ENCODE assay signal across 11 cellular contexts in the genomic region with DNA sequence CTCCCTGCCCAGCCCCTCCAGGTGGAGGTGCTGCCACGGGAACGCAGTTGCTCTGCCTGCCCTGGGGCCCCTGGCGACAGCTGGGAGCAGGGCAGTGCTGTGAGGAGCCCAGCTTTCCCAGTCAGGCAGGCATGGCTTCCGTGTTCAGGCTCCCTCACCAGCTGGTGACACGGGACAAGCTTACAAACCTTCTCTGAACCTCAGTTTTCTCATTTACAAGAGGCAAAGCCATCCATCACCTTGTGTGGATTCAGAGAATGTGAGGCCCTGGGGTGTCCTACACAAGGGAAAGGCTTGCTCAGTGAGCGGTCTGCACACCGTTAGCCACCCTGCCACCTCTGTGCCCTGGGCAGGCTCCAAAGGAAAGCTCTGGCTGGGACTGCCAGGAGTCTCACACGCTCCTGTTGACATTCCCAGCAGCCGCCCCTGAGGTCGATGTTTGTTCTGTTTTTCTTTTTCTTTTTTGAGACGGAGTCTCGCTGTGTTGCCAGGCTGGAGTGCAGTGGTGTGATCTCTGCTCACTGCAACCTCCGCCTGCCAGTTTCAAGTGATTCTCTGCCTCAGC. TPM values are rescaled to one million over a fixed set of nuclear protein-coding genes. Genes with fewer than 3 reads are reported as not detected.
A peak's percentile ranks its signal among the peaks of the same experiment; 100 is the strongest.
DNase-seq lines count a peak whose midpoint lies in the region; ATAC-seq and TF ChIP-seq lines count a peak whose summit lies in the region.
"Had no signal": no experiment of that assay in that cellular context is flagged by ENCODE, and none has a peak within 500 bp of the region (broad histone marks: within the 10 kb centered on the region; RNA-seq: fewer than 3 reads in every experiment).

No MANE protein-coding gene starts in this region.

- H3K4me2 ChIP-seq in BLaER1 = no peak overlapping the region

- H3K27me3 ChIP-seq in BLaER1 = no peaks in the 10 kb centered on the region
- H3K27me3 ChIP-seq in H7 (ENCODE audit: control insufficient read depth, insufficient read depth, low read length) = no peaks in the 10 kb centered on the region
- H3K27me3 ChIP-seq: SJSA1 had no signal

- H3K9ac ChIP-seq in BLaER1 = no peak overlapping the region

- TF ChIP-seq CTCF in osteocyte (IDR thresholded peaks at IDR 0.05) = no peak

- no peaks in the 10 kb centered on the region for H3K27me3 Mint-ChIP-seq in osteocyte (ENCODE audit: unreplicated experiment)

- H3K36me3 Mint-ChIP-seq in osteocyte (ENCODE audit: unreplicated experiment) = peaks cover 44% of the 10 kb centered on the region

- peaks cover 98% of the 10 kb centered on the region for H3K36me3 ChIP-seq in BLaER1
- H3K36me3 ChIP-seq in H7 (replicated peaks; ENCODE audit: control insufficient read depth, insufficient read depth, low read length) = peaks cover 39% of the 10 kb centered on the region

- no peak overlapping the region for H3K4me3 Mint-ChIP-seq in osteocyte (ENCODE audit: unreplicated experiment)

- no peaks in the 10 kb centered on the region for H3K9me3 ChIP-seq in BLaER1
- H3K9me3 ChIP-seq: SJSA1 had no signal

- peaks cover 100% of the 10 kb centered on the region for H4K20me1 ChIP-seq in BLaER1

- H3K27ac Mint-ChIP-seq in osteocyte (ENCODE audit: unreplicated experiment) = peak overlapping the region; percentile 65

- ATAC-seq in HG03025 (IDR thresholded peaks at IDR 0.05; ENCODE audit: low FRiP score, unreplicated experiment) (no peak), HG03159 (IDR thresholded peaks at IDR 0.05; ENCODE audit: unreplicated experiment) (no peak)

- peak overlapping the region; percentile 35; the same call in 1 of the 2 replicates for H3K27ac ChIP-seq in BLaER1
- peak overlapping the region; percentile 99 for H3K27ac ChIP-seq in cingulate gyrus (ENCODE audit: low read depth, low read length)
- H3K27ac ChIP-seq: SJSA1 had no signal

- H3K4me1 Mint-ChIP-seq in osteocyte (ENCODE audit: unreplicated experiment) = peaks cover 36% of the 10 kb centered on the region

- H3K4me1 ChIP-seq in BLaER1 = peaks cover 89% of the 10 kb centered on the region
- H3K4me1 ChIP-seq: SJSA1 had no signal

- DNase-seq in H7 (peak; percentile 56), osteocyte (ENCODE audit: extremely low spot score, unreplicated experiment) (no peak), SKM-1 (lab: John Stamatoyannopoulos, UW; ENCODE audit: unreplicated experiment) (no peak), glomerular visceral epithelial cell (ENCODE audit: extremely low spot score) (no peak)
- DNase-seq: activated CD8-positive, alpha-beta memory T cell treated with anti-CD3 and anti-CD28 coated beads, Interleukin-2, amount 50 U/mL, for 4 hours; NCI-H226 had no signal

- H3K4me3 ChIP-seq in BLaER1 = no peak overlapping the region
- no peak overlapping the region for H3K4me3 ChIP-seq in H7 (ENCODE audit: insufficient read depth, low read depth, low read length)
- H3K4me3 ChIP-seq: SJSA1 had no signal

- no peaks in the 10 kb centered on the region for H3K9me3 Mint-ChIP-seq in osteocyte (ENCODE audit: unreplicated experiment)

RNA-seq across cellular contexts. Expression of a gene that starts 23.5 kb away (rescaled TPM):
- total RNA-seq in H7 (2014; rRNA removed; shearing (Covaris generic)) = 31.8 and 33.4 TPM in 2 replicates
- total RNA-seq in osteocyte = 148 and 151 TPM in 2 replicates

RNA-seq across cellular contexts. Expression of a gene that starts 26.6 kb away (rescaled TPM):
- 71.4 and 92.1 TPM in 2 replicates for total RNA-seq in H7 (2014; rRNA removed; shearing (Covaris generic))
- total RNA-seq in osteocyte = 67.4 and 68.8 TPM in 2 replicates

RNA-seq across cellular contexts. Expression of a gene that starts 31.6 kb away (rescaled TPM):
- 33.8 and 34.2 TPM in 2 replicates for total RNA-seq in H7 (2014; rRNA removed; shearing (Covaris generic))
- total RNA-seq in osteocyte = 78.6 and 85.5 TPM in 2 replicates

RNA-seq across cellular contexts. Expression of a gene that starts 50.6 kb away (rescaled TPM):
- total RNA-seq in H7 (2014; rRNA removed; shearing (Covaris generic)) = 70.8 and 79.3 TPM in 2 replicates
- 60.7 and 61.0 TPM in 2 replicates for total RNA-seq in osteocyte
